Comparison of ENCODE assay signal across 30 cellular contexts in genomic region chr4:132275583-132276121, GRCh38.
"Had no signal": no experiment of that assay in that cellular context is flagged by ENCODE, and none has a peak within 500 bp of the region (broad histone marks: within the 10 kb centered on the region; RNA-seq: fewer than 3 reads in every experiment).

No MANE protein-coding gene starts in this region.

- ATAC-seq: activated CD8-positive, alpha-beta memory T cell treated with anti-CD3 and anti-CD28 coated beads, Interleukin-2, amount 10 ng/mL, durations not matched to agents 7 days and 5 days; activated naive CD8-positive, alpha-beta T cell treated with anti-CD3 and anti-CD28 coated beads, Interleukin-2, amount 50 U/mL, for 24 hours had no signal

- H3K27ac ChIP-seq: Peyer's patch, VCaP had no signal

- H3K4me1 ChIP-seq: Peyer's patch had no signal

- H3K27me3 ChIP-seq: MG63, Peyer's patch had no signal

- H3K4me3 ChIP-seq: MG63, Peyer's patch had no signal

- H3K9me3 ChIP-seq: MG63, Peyer's patch had no signal

- DNase-seq: activated B cell treated with CpG ODN at 0.5 μM for 24 hours; activated CD4-positive, alpha-beta memory T cell treated with anti-CD3 and anti-CD28 coated beads, Interleukin-2, amount 10 ng/mL, durations not matched to agents 7 days and 5 days; activated CD4-positive, alpha-beta T cell treated with anti-CD3 and anti-CD28 coated beads for 4 hours; activated CD4-positive, CD25-positive, alpha-beta regulatory T cell treated with anti-CD3 and anti-CD28 coated beads, Interleukin-2, amount 50 U/mL, for 72 hours; activated CD8-positive, alpha-beta memory T cell treated with anti-CD3 and anti-CD28 coated beads for 24 hours; activated CD8-positive, alpha-beta memory T cell treated with anti-CD3 and anti-CD28 coated beads, Interleukin-2, amount 10 ng/mL, durations not matched to agents 7 days and 5 days; activated CD8-positive, alpha-beta memory T cell treated with anti-CD3 and anti-CD28 coated beads, Interleukin-2, amount 50 U/mL, for 48 hours; activated effector memory CD4-positive, alpha-beta T cell treated with Interleukin-2 at 50 U/mL for 16 hours; activated naive CD4-positive, alpha-beta T cell treated with anti-CD3 and anti-CD28 coated beads, Interleukin-2, amount 10 ng/mL, durations not matched to agents 7 days and 5 days; activated naive CD8-positive, alpha-beta T cell treated with anti-CD3 and anti-CD28 coated beads, Interleukin-2, amount 50 U/mL, for 24 hours; activated T-cell treated with anti-CD3 and anti-CD28 coated beads, Interleukin-2, amount 50 U/mL, for 48 hours; caudate nucleus; cerebellar nuclear complex; MG63; NCI-H1048; NCI-H1105 treated with DMSO at 0.1 percent for 48 hours; NCI-H1436; NCI-H1694; NCI-H1930; NCI-H2081 treated with DMSO at 0.1 percent for 48 hours; NCI-H345; NCI-H524 treated with DMSO at 0.1 percent for 48 hours; NCI-H748 treated with DMSO at 0.1 percent for 48 hours; Peyer's patch; RPMI8226; SW 1271; T-helper 1 cell; T-helper 2 cell; T-helper 9 cell had no signal

- H3K36me3 ChIP-seq: MG63, Peyer's patch had no signal
